Comparison of ENCODE assay signal across 8 cellular contexts in the genomic region with DNA sequence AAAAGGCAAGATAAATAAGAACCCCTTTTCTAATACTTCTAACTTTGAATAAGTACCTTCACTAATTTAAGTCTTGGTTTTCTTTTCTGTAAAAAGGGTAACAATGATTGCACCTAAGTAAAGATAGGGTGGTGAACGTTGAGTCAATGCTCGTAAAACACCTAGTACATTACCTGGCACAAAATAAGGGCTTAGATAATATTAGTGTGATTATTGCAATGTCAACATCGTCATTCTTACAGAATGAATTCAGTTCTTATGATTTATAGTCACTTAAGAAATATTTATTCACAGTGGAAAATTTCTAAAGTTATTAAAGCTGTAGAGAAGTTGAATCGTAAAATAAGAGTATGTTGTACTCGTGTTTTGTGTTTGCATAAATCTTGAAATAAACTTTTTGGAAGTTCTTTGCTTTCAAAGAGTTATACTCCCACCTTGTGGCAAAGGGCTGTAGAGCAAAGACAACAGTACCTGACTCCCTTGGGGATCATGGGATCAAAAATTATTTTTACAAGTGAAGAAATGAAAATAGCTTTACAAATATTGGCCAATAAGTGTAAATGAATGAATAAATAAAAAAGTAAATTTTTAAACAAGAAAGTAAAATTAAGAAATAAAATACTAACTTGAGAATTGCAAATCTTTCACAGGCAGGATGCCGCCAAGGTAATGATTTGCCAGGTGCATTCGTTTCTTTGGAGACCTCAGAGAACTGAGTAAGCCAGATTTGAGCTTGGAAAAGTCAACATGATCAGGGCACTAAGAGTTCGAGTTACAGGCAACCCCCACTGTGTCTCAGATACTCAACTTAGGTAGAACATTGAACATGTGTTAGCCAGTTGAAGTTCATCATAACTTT.
DNase-seq lines count a peak whose midpoint lies in the region; ATAC-seq and TF ChIP-seq lines count a peak whose summit lies in the region.

No MANE protein-coding gene starts in this region.

- WGBS in heart right ventricle, 2 donors, result 43 to 47% methylated on average over 8 of the region's 8 CpGs

- DNase-seq in heart right ventricle, result no peak
- no peak for DNase-seq in left cardiac atrium
- peak; percentile 64 for DNase-seq in NCI-H2227 treated with DMSO at 0.1 percent for 48 hours (lab: John Stamatoyannopoulos, UW)
- peak; percentile 62 for DNase-seq in astrocyte of the spinal cord (ENCODE audit: low read depth, low spot score)
- DNase-seq in lung microvascular endothelial cell (ENCODE audit: low read depth in 2 of 2), result peak; percentile 48 to 58
- DNase-seq in effector memory CD4-positive, alpha-beta T cell, result no peak
- DNase-seq in substantia nigra (lab: John Stamatoyannopoulos, UW), result no peak

- in situ Hi-C loops in astrocyte of the spinal cord (cut with HindIII; ENCODE audit: low sequenced_read_pairs), result no loop called here

- no peak for ATAC-seq in heart right ventricle
- no peak for ATAC-seq in left cardiac atrium
- no peak for ATAC-seq in GM19397 (IDR thresholded peaks at IDR 0.05; ENCODE audit: unreplicated experiment)

- intact Hi-C loops in heart right ventricle (cut with DNase I) (loop anchor here in 9 of 10 donors (5.0 to 10.0 kb wide), 12 partner anchors 105 to 1247 kb away; no protein-coding TSS in a partner anchor), left cardiac atrium (cut with DNase I) (loop anchor here (5.0 to 10.0 kb wide), 3 partner anchors 565 to 1235 kb away; no protein-coding TSS in a partner anchor)

- no peak overlapping the region for H3K4me3 ChIP-seq in heart right ventricle
- H3K4me3 ChIP-seq in astrocyte of the spinal cord (ENCODE audit: low read depth, low read length), result no peak overlapping the region
- H3K4me3 ChIP-seq in effector memory CD4-positive, alpha-beta T cell (ENCODE audit: insufficient read depth, low read depth, low read length, poor library complexity, severe bottlenecking), result no peak overlapping the region

- no peaks in the 10 kb centered on the region for H3K9me3 ChIP-seq in heart right ventricle
- no peaks in the 10 kb centered on the region for H3K9me3 ChIP-seq in effector memory CD4-positive, alpha-beta T cell (ENCODE audit: control insufficient read depth, low read length)

- H3K36me3 ChIP-seq in heart right ventricle, result no peaks in the 10 kb centered on the region
- H3K36me3 ChIP-seq in effector memory CD4-positive, alpha-beta T cell (ENCODE audit: control insufficient read depth, insufficient read depth, low read length), result no peaks in the 10 kb centered on the region

- no peak overlapping the region for H3K27ac ChIP-seq in heart right ventricle
- H3K27ac ChIP-seq in effector memory CD4-positive, alpha-beta T cell (ENCODE audit: insufficient read depth, low read length, poor library complexity, severe bottlenecking), result no peak overlapping the region
- H3K27ac ChIP-seq in substantia nigra (ENCODE audit: low read depth, low read length, poor library complexity, severe bottlenecking), result no peak overlapping the region

- H3K27me3 ChIP-seq in heart right ventricle, result no peaks in the 10 kb centered on the region
- no peaks in the 10 kb centered on the region for H3K27me3 ChIP-seq in effector memory CD4-positive, alpha-beta T cell (replicated peaks; ENCODE audit: control insufficient read depth, insufficient read depth, low read length, poor library complexity, severe bottlenecking)

- TF ChIP-seq CTCF in heart right ventricle (IDR thresholded peaks at IDR 0.05), result peak in 8 of 9 donors; percentile 20 to 61 (median 53)
- peak; percentile 82 for TF ChIP-seq CTCF in astrocyte of the spinal cord (IDR thresholded peaks at IDR 0.05; ENCODE audit: low read depth, low read length)

- no peaks in the 10 kb centered on the region for H3K4me1 ChIP-seq in heart right ventricle
- H3K4me1 ChIP-seq in effector memory CD4-positive, alpha-beta T cell (ENCODE audit: control insufficient read depth, insufficient read depth, low read length, poor library complexity, severe bottlenecking), result no peaks in the 10 kb centered on the region

Comparison
In these comparisons a context has a peak if more than half of its experiments do, and no peak if none do; other contexts are left out.
1. DNase-seq: peak in NCI-H2227 treated with DMSO at 0.1 percent for 48 hours (single experiment), astrocyte of the spinal cord (single experiment) and lung microvascular endothelial cell (2 of 2); none in heart right ventricle (0 of 2), left cardiac atrium (single experiment), effector memory CD4-positive, alpha-beta T cell (0 of 3) and substantia nigra (0 of 49).